Comparison of ENCODE assay signal across 25 cellular contexts in genomic region chr3:129054605-129055104, GRCh38. TPM values are rescaled to one million over a fixed set of nuclear protein-coding genes. Genes with fewer than 3 reads are reported as not detected.
DNase-seq lines count a peak whose midpoint lies in the region; FAIRE-seq and TF ChIP-seq lines count a peak whose summit lies in the region.
"Had no signal": no experiment of that assay in that cellular context is flagged by ENCODE, and none has a peak within 500 bp of the region (broad histone marks: within the 10 kb centered on the region; RNA-seq: fewer than 3 reads in every experiment).

No MANE protein-coding gene starts in this region.

- H3K9me2 ChIP-seq in SK-N-SH, result no peaks in the 10 kb centered on the region

- FAIRE-seq in small intestine (lab: Jason Lieb, UNC), result no peak
- FAIRE-seq: GM18507, H1 had no signal

- peaks cover 0 to 23% of the 10 kb centered on the region in 2 experiments; a peak in 1 of 4 replicates for H3K4me1 ChIP-seq in SK-N-SH (ENCODE audit: control insufficient read depth in 1 of 2, insufficient read depth in 2 of 2, low read depth in 1 of 2, low read length in 1 of 2)
- peaks cover 7% of the 10 kb centered on the region for H3K4me1 ChIP-seq in endodermal cell (ENCODE audit: control insufficient read depth, insufficient read depth, low read length)
- peaks cover 0 to 3% of the 10 kb centered on the region in 2 donors for H3K4me1 ChIP-seq in small intestine (ENCODE audit: control insufficient read depth in 2 of 2, insufficient read depth in 1 of 2, low read depth in 1 of 2, low read length in 1 of 2)

- no peak for TF ChIP-seq RAD21 in SK-N-SH (IDR thresholded peaks at IDR 0.05; ENCODE audit: low read length)

- 82% methylated on average over 3 of the region's 3 CpGs for whole genome bisulfite sequencing in SK-N-SH (ENCODE audit: low lambda C conversion rate)
- WGBS in endodermal cell (ENCODE audit: insufficient coverage in 1 of 2, insufficient read length in 1 of 2), 2 experiments, result 76% methylated on average over 3 of the region's 3 CpGs; no CpG with 5 or more reads in 1 of the 2 experiments
- 23 to 63% (median 29%) methylated on average over 3 of the region's 3 CpGs for WGBS in small intestine, 3 donors

- TF ChIP-seq CTCF in SK-N-SH (IDR thresholded peaks at IDR 0.05) (no peak), endodermal cell (conservative IDR thresholded peaks at IDR 0.05) (no peak), nephron progenitor cell (IDR thresholded peaks at IDR 0.05) (no peak), WERI-Rb-1 (IDR thresholded peaks at IDR 0.05; ENCODE audit: low read depth, low read length) (no peak)

- H3K9me3 ChIP-seq in SK-N-SH (no peaks in the 10 kb centered on the region), endodermal cell (ENCODE audit: control insufficient read depth, low read length) (no peaks in the 10 kb centered on the region), small intestine (ENCODE audit: control insufficient read depth, low read depth) (no peaks in the 10 kb centered on the region), WERI-Rb-1 (ENCODE audit: severe bottlenecking) (no peaks in the 10 kb centered on the region)

- CTCF ChIA-PET in SK-N-SH (lab: Yijun Ruan, JAX), result interaction anchor here (1.7 to 5.7 kb wide), 8 partner anchors 12 to 192 kb away, joined by 5 to 65 read pairs (median 24); no protein-coding TSS in a partner anchor

- H3K27me3 Mint-ChIP-seq in activated T-cell treated with anti-CD3 and anti-CD28 coated beads, Interleukin-2, amount 50 U/mL, for 24 hours, result no peaks in the 10 kb centered on the region
- no peaks in the 10 kb centered on the region for H3K27me3 Mint-ChIP-seq in endodermal cell (ENCODE audit: insufficient read depth)
- H3K27me3 Mint-ChIP-seq in nephron progenitor cell (ENCODE audit: low read depth, poor library complexity), result peaks cover 38% of the 10 kb centered on the region
- H3K27me3 Mint-ChIP-seq: effector memory CD8-positive, alpha-beta T cell had no signal

- H3K79me2 ChIP-seq in SK-N-SH (ENCODE audit: insufficient read depth), result no peaks in the 10 kb centered on the region

- H3K4me3 ChIP-seq in SK-N-SH (ENCODE audit: low read depth in 2 of 2, low read length in 1 of 2), result no peak overlapping the region
- H3K4me3 ChIP-seq in endodermal cell (ENCODE audit: low read length), result peak overlapping the region; percentile 5
- no peak overlapping the region for H3K4me3 ChIP-seq in small intestine (ENCODE audit: low read depth in 1 of 2, low read length in 2 of 2)
- H3K4me3 ChIP-seq in WERI-Rb-1 (ENCODE audit: low read depth, low read length), result no peak overlapping the region

- H3K4me3 Mint-ChIP-seq in activated T-cell treated with anti-CD3 and anti-CD28 coated beads, Interleukin-2, amount 50 U/mL, for 24 hours, result no peak overlapping the region
- H3K4me3 Mint-ChIP-seq in endodermal cell (peak overlapping the region; percentile 7), nephron progenitor cell (no peak overlapping the region)
- H3K4me3 Mint-ChIP-seq: CD14-positive monocyte; effector memory CD8-positive, alpha-beta T cell had no signal

- H3K9ac ChIP-seq in SK-N-SH, result no peak overlapping the region
- H3K9ac ChIP-seq in endodermal cell (ENCODE audit: extremely low read depth, low read length, poor library complexity, severe bottlenecking), result no peak overlapping the region

- no peaks in the 10 kb centered on the region for H3K36me3 ChIP-seq in SK-N-SH (replicated peaks in 1 of 2; ENCODE audit: control insufficient read depth in 1 of 2, insufficient read depth in 2 of 2, low read length in 1 of 2)
- no peaks in the 10 kb centered on the region for H3K36me3 ChIP-seq in endodermal cell (ENCODE audit: control insufficient read depth, insufficient read depth, low read length)
- H3K36me3 ChIP-seq in small intestine (ENCODE audit: control insufficient read depth in 2 of 2, insufficient read depth in 2 of 2, low read length in 2 of 2), result no peaks in the 10 kb centered on the region
- H3K36me3 ChIP-seq in WERI-Rb-1, result no peaks in the 10 kb centered on the region

- H3K27ac ChIP-seq in SK-N-SH (ENCODE audit: low read depth in 2 of 2, low read length in 1 of 2) (peak overlapping the region in 1 of 2 experiments; percentile 17; a peak in 1 of 4 replicates), endodermal cell (ENCODE audit: low read depth, low read length) (no peak overlapping the region), small intestine (ENCODE audit: low read depth in 1 of 2, low read length in 1 of 2) (peak overlapping the region in 1 of 2 donors; percentile 40), WERI-Rb-1 (no peak overlapping the region)
- H3K27ac ChIP-seq: HL-60 had no signal

- H3K27me3 ChIP-seq in SK-N-SH (ENCODE audit: insufficient read depth), result 0 out of 2 replicates have a peak, but pooled peaks cover 16% of the 10 kb centered on the region
- H3K27me3 ChIP-seq in endodermal cell (ENCODE audit: control insufficient read depth, insufficient read depth, low read length, poor library complexity, severe bottlenecking), result no peaks in the 10 kb centered on the region
- no peaks in the 10 kb centered on the region for H3K27me3 ChIP-seq in small intestine (ENCODE audit: control insufficient read depth in 2 of 2, insufficient read depth in 2 of 2, low read length in 2 of 2)
- H3K27me3 ChIP-seq in WERI-Rb-1 (ENCODE audit: insufficient read depth, low read depth, severe bottlenecking), result no peaks in the 10 kb centered on the region

- H3K4me1 Mint-ChIP-seq in activated T-cell treated with anti-CD3 and anti-CD28 coated beads, Interleukin-2, amount 50 U/mL, for 24 hours (ENCODE audit: low read depth), result peaks cover 22% of the 10 kb centered on the region
- H3K4me1 Mint-ChIP-seq in endodermal cell (peaks cover 48% of the 10 kb centered on the region), nephron progenitor cell (peaks cover 33% of the 10 kb centered on the region)

- DNase-seq in activated T-cell treated with anti-CD3 and anti-CD28 coated beads, Interleukin-2, amount 50 U/mL, for 24 hours, result no peak
- DNase-seq in activated T-cell treated with anti-CD3 and anti-CD28 coated beads, Interleukin-2, amount 50 U/mL, for 48 hours, result no peak
- DNase-seq in SK-N-SH, result peak; percentile 50
- DNase-seq in endodermal cell, result peak; percentile 43
- DNase-seq in small intestine, result peak; percentile 37
- no peak for DNase-seq in nephron progenitor cell
- no peak for DNase-seq in WERI-Rb-1
- DNase-seq in DMS79 treated with DMSO at 0.1 percent for 48 hours (lab: John Stamatoyannopoulos, UW), result no peak
- DNase-seq: ACHN; activated CD4-positive, alpha-beta T cell treated with anti-CD3 and anti-CD28 coated beads, Interleukin-2, amount 50 U/mL, for 1 hour; effector memory CD8-positive, alpha-beta T cell; hippocampal formation; kidney glomerular epithelial cell; NCI-H1105 treated with DMSO at 0.1 percent for 48 hours; NCI-H2171 treated with DMSO at 0.1 percent for 48 hours; stimulated activated CD4-positive, alpha-beta T cell treated with anti-CD3 and anti-CD28 coated beads, Interleukin-1b, Interleukin-23, amount 100 ng/mL, for 48 hours had no signal

- no peak overlapping the region for H3K4me2 ChIP-seq in SK-N-SH

- H2AFZ ChIP-seq in SK-N-SH (ENCODE audit: low read depth), result no peak overlapping the region

- TF ChIP-seq EP300 in SK-N-SH (IDR thresholded peaks at IDR 0.05; ENCODE audit: borderline replicate concordance in 1 of 2, low read depth in 1 of 2, low read length in 1 of 2), result peak in 1 of 2 experiments; percentile 48; a peak in 1 of 4 replicates

- no peaks in the 10 kb centered on the region for H3K36me3 Mint-ChIP-seq in activated T-cell treated with anti-CD3 and anti-CD28 coated beads, Interleukin-2, amount 50 U/mL, for 24 hours (ENCODE audit: low read depth)
- H3K36me3 Mint-ChIP-seq in endodermal cell (ENCODE audit: low read depth) (no peaks in the 10 kb centered on the region), nephron progenitor cell (ENCODE audit: low read depth) (no peaks in the 10 kb centered on the region)
- H3K36me3 Mint-ChIP-seq: CD14-positive monocyte had no signal

- H3K27ac Mint-ChIP-seq in activated T-cell treated with anti-CD3 and anti-CD28 coated beads, Interleukin-2, amount 50 U/mL, for 24 hours, result peak overlapping the region; percentile 88
- H3K27ac Mint-ChIP-seq in endodermal cell (peak overlapping the region; percentile 21), nephron progenitor cell (no peak overlapping the region)
- H3K27ac Mint-ChIP-seq: CD14-positive monocyte; effector memory CD8-positive, alpha-beta T cell had no signal

- H4K20me1 ChIP-seq in SK-N-SH (ENCODE audit: insufficient read depth), result no peaks in the 10 kb centered on the region

- POLR2A ChIA-PET in SK-N-SH (lab: Yijun Ruan, JAX), result no interaction called here

- no peaks in the 10 kb centered on the region for H3K9me3 Mint-ChIP-seq in activated T-cell treated with anti-CD3 and anti-CD28 coated beads, Interleukin-2, amount 50 U/mL, for 24 hours
- no peaks in the 10 kb centered on the region for H3K9me3 Mint-ChIP-seq in endodermal cell
- no peaks in the 10 kb centered on the region for H3K9me3 Mint-ChIP-seq in nephron progenitor cell
- H3K9me3 Mint-ChIP-seq: CD14-positive monocyte; effector memory CD8-positive, alpha-beta T cell had no signal

- no peaks in the 10 kb centered on the region for H3F3A ChIP-seq in SK-N-SH (replicated peaks; ENCODE audit: insufficient read depth)

TF ChIP-seq in SK-N-SH, 30 proteins besides CTCF, POLR2A, EP300 and RAD21:
- TF ChIP-seq RCOR1 (IDR thresholded peaks at IDR 0.05; ENCODE audit: low read length) (peak; percentile 71), GATA2 (CRISPR knock-in tag; IDR thresholded peaks at IDR 0.05) (no peak)
TF ChIP-seq in SK-N-SH: peak in this region for 1.

RNA-seq across cellular contexts. Expression of gene GP9, which starts 5.9 kb away (rescaled TPM):
- polyA plus RNA-seq in SK-N-SH (2012; rRNA removed) (not detected in 2 replicates), small intestine (under 1 TPM in 1 of 3 donors, not detected in 2; 0.06 TPM)
- not detected in 2 replicates for polyA plus RNA-seq in SK-N-SH (2012; cell fraction: cytosol; rRNA removed)
- not detected in 2 replicates for polyA plus RNA-seq in SK-N-SH (2012; cell fraction: nucleus; rRNA removed)
- total RNA-seq in endodermal cell, result not detected
- polyA plus RNA-seq in endodermal cell (2013, experiment 1 of 2), result not detected
- not detected for polyA plus RNA-seq in endodermal cell (2013, experiment 2 of 2)
- total RNA-seq: Daoy; H1; omental fat pad; Right ventricle myocardium inferior; subcutaneous adipose tissue; T-helper 1 cell treated with Interleukin-12 subunit alpha and Interleukin-12 subunit beta and Interleukin-4 antibody, amounts not matched to agents 30 ng/mL and 1 ng/mL, for 36 hours had no signal
- polyA plus RNA-seq: H1 had no signal

RNA-seq across cellular contexts. Expression of gene EFCC1, which starts 53.6 kb away (rescaled TPM):
- polyA plus RNA-seq in SK-N-SH (2012; rRNA removed), result not detected in 2 replicates
- polyA plus RNA-seq in SK-N-SH (2012; cell fraction: cytosol; rRNA removed), result not detected in 2 replicates
- not detected in 2 replicates for polyA plus RNA-seq in SK-N-SH (2012; cell fraction: nucleus; rRNA removed)
- under 1 TPM; 0.31 to 0.93 TPM for total RNA-seq in endodermal cell
- polyA plus RNA-seq in endodermal cell (2013, experiment 1 of 2), result 26.5 TPM
- 23.8 TPM for polyA plus RNA-seq in endodermal cell (2013, experiment 2 of 2)
- 1 to 10 TPM in 2 of 3 donors, not detected in 1; 1.6 to 3.7 TPM for polyA plus RNA-seq in small intestine
- total RNA-seq: Daoy; T-helper 1 cell treated with Interleukin-12 subunit alpha and Interleukin-12 subunit beta and Interleukin-4 antibody, amounts not matched to agents 30 ng/mL and 1 ng/mL, for 36 hours had no signal

Comparison
In these comparisons a context has a peak if more than half of its experiments do, and no peak if none do; other contexts are left out.
1. DNase-seq: peak in SK-N-SH (single experiment), endodermal cell (single experiment) and small intestine (single experiment); none in activated T-cell treated with anti-CD3 and anti-CD28 coated beads, Interleukin-2, amount 50 U/mL, for 24 hours (single experiment), activated T-cell treated with anti-CD3 and anti-CD28 coated beads, Interleukin-2, amount 50 U/mL, for 48 hours (0 of 2), nephron progenitor cell (single experiment), WERI-Rb-1 (single experiment) and DMS79 treated with DMSO at 0.1 percent for 48 hours (single experiment).